Comparison of ENCODE assay signal across 14 cellular contexts in genomic region chr10:72175166-72175565, GRCh38. TPM values are rescaled to one million over a fixed set of nuclear protein-coding genes. Genes with fewer than 3 reads are reported as not detected.
DNase-seq lines count a peak whose midpoint lies in the region; ATAC-seq and TF ChIP-seq lines count a peak whose summit lies in the region.
"Had no signal": no experiment of that assay in that cellular context is flagged by ENCODE, and none has a peak within 500 bp of the region (broad histone marks: within the 10 kb centered on the region; RNA-seq: fewer than 3 reads in every experiment).

No MANE protein-coding gene starts in this region.

- H3K79me2 ChIP-seq in Karpas-422 (ENCODE audit: low read length): no peaks in the 10 kb centered on the region
- no peaks in the 10 kb centered on the region for H3K79me2 ChIP-seq in H9 (ENCODE audit: insufficient read depth, low read length)

- H3K56ac ChIP-seq in H9 (ENCODE audit: insufficient read length, low read depth, low read length): no peak overlapping the region

- H2BK20ac ChIP-seq in H9 (ENCODE audit: low read depth, low read length, poor library complexity, severe bottlenecking): no peak overlapping the region

- no peaks in the 10 kb centered on the region for H3K9me3 Mint-ChIP-seq in H9
- H3K9me3 Mint-ChIP-seq: dendritic cell treated with granulocyte-macrophage colony-stimulating factor and Interleukin-4, amounts not matched to agents 40 ng/mL and 50 ng/mL, for 4 days had no signal

- no peak overlapping the region for H2AK5ac ChIP-seq in H9 (ENCODE audit: insufficient read length, low read length)

- WGBS in H9 (ENCODE audit: extremely low coverage, insufficient read length, low lambda C conversion rate): no CpG with 5 or more reads among the region's 1 CpG
- WGBS in suprapubic skin: 51% methylated on average over 1 of the region's 1 CpG

- no peak overlapping the region for H3K23ac ChIP-seq in H9 (ENCODE audit: insufficient read length, low read depth, low read length)

- H3K27ac ChIP-seq in Karpas-422 (ENCODE audit: low read length) (peak overlapping the region; percentile 90), brain microvascular endothelial cell (peak overlapping the region; percentile 43), H9 (ENCODE audit: insufficient read length, low read depth, low read length) (no peak overlapping the region), suprapubic skin (no peak overlapping the region)
- H3K27ac ChIP-seq: KMS-11, SJCRH30, uterus had no signal

- no peak overlapping the region for H3T11ph ChIP-seq in H9 (ENCODE audit: low read length)

- H4K20me1 ChIP-seq in Karpas-422 (ENCODE audit: insufficient read depth, low read depth, low read length) (no peaks in the 10 kb centered on the region), H9 (ENCODE audit: control insufficient read depth, insufficient read depth, insufficient read length) (no peaks in the 10 kb centered on the region)

- no peaks in the 10 kb centered on the region; a peak in 1 of 4 replicates for H3K4me1 Mint-ChIP-seq in H9

- H2BK15ac ChIP-seq in H9 (ENCODE audit: low read depth, low read length): no peak overlapping the region

- peak overlapping the region; percentile 58 for H3K4me2 ChIP-seq in Karpas-422 (ENCODE audit: low read depth, low read length, poor library complexity, severe bottlenecking)
- no peak overlapping the region for H3K4me2 ChIP-seq in H9 (ENCODE audit: insufficient read depth, insufficient read length, low read length)
- H3K4me2 ChIP-seq: KMS-11 had no signal

- ATAC-seq in HG02610 (IDR thresholded peaks at IDR 0.05; ENCODE audit: unreplicated experiment) (no peak), GM19455 (IDR thresholded peaks at IDR 0.05; ENCODE audit: unreplicated experiment) (no peak)

- in situ Hi-C loops in brain microvascular endothelial cell (cut with HindIII; ENCODE audit: low pct_ligation_motif_present, low sequenced_read_pairs): no loop called here

- no peak overlapping the region for H2BK120ac ChIP-seq in H9 (ENCODE audit: low read depth, low read length, poor library complexity, severe bottlenecking)

- no peaks in the 10 kb centered on the region for H3K27me3 ChIP-seq in Karpas-422 (ENCODE audit: low read length)
- H3K27me3 ChIP-seq in brain microvascular endothelial cell (replicated peaks): no peaks in the 10 kb centered on the region
- H3K27me3 ChIP-seq in H9 (ENCODE audit: insufficient read depth, low read length): no peaks in the 10 kb centered on the region
- no peaks in the 10 kb centered on the region for H3K27me3 ChIP-seq in suprapubic skin
- H3K27me3 ChIP-seq: SJCRH30, uterus had no signal

- 0 out of 2 replicates have a peak, but pooled peaks cover 8% of the 10 kb centered on the region for H3K36me3 ChIP-seq in Karpas-422 (ENCODE audit: insufficient read depth, low read length)
- H3K36me3 ChIP-seq in brain microvascular endothelial cell (replicated peaks): peaks cover 7% of the 10 kb centered on the region
- H3K36me3 ChIP-seq in suprapubic skin: peaks cover 12% of the 10 kb centered on the region
- H3K36me3 ChIP-seq: uterus had no signal

- H4K5ac ChIP-seq in H9 (ENCODE audit: insufficient read length, low read depth, low read length): no peak overlapping the region

- no peaks in the 10 kb centered on the region for H3K79me1 ChIP-seq in H9 (ENCODE audit: insufficient read depth, low read depth, low read length, poor library complexity, severe bottlenecking)

- no peak for TF ChIP-seq POLR2A in suprapubic skin (IDR thresholded peaks at IDR 0.05)

- no peak overlapping the region for H3K4ac ChIP-seq in H9 (ENCODE audit: low read depth, low read length)

- H3K4me3 Mint-ChIP-seq in H9: no peak overlapping the region
- H3K4me3 Mint-ChIP-seq: dendritic cell treated with granulocyte-macrophage colony-stimulating factor and Interleukin-4, amounts not matched to agents 40 ng/mL and 50 ng/mL, for 4 days had no signal

- TF ChIP-seq CTCF in brain microvascular endothelial cell (IDR thresholded peaks at IDR 0.05; ENCODE audit: low read depth, low read length, missing control alignments): no peak
- TF ChIP-seq CTCF in H9 (conservative IDR thresholded peaks at IDR 0.05): no peak
- TF ChIP-seq CTCF in suprapubic skin (IDR thresholded peaks at IDR 0.05): no peak

- H3K27me3 Mint-ChIP-seq in H9 (ENCODE audit: low read depth): no peaks in the 10 kb centered on the region
- H3K27me3 Mint-ChIP-seq: dendritic cell treated with granulocyte-macrophage colony-stimulating factor and Interleukin-4, amounts not matched to agents 40 ng/mL and 50 ng/mL, for 4 days had no signal

- no peak for TF ChIP-seq EP300 in suprapubic skin (IDR thresholded peaks at IDR 0.05)

- H3K4me3 ChIP-seq in Karpas-422 (ENCODE audit: low read length) (peak overlapping the region; percentile 26), brain microvascular endothelial cell (ENCODE audit: low read depth, low read length) (no peak overlapping the region), suprapubic skin (no peak overlapping the region)
- H3K4me3 ChIP-seq: SJCRH30, uterus had no signal

- H3K4me1 ChIP-seq in Karpas-422 (ENCODE audit: low read length): peaks cover 41% of the 10 kb centered on the region
- no peaks in the 10 kb centered on the region for H3K4me1 ChIP-seq in H9 (ENCODE audit: insufficient read depth, low read length)
- H3K4me1 ChIP-seq in suprapubic skin: peaks cover 4% of the 10 kb centered on the region
- H3K4me1 ChIP-seq: SJCRH30, uterus had no signal

- H4K8ac ChIP-seq in H9 (replicated peaks; ENCODE audit: insufficient read length, low read depth, low read length): no peak overlapping the region

- H3K9me3 ChIP-seq in Karpas-422 (ENCODE audit: low read length) (no peaks in the 10 kb centered on the region), H9 (ENCODE audit: control insufficient read depth, low read depth, low read length) (no peaks in the 10 kb centered on the region), suprapubic skin (no peaks in the 10 kb centered on the region)
- H3K9me3 ChIP-seq: SJCRH30, uterus had no signal

- H3K14ac ChIP-seq in H9 (ENCODE audit: insufficient read depth, low read length): no peak overlapping the region

- peak overlapping the region; percentile 39 for H3K9ac ChIP-seq in Karpas-422 (ENCODE audit: low read length)
- H3K9ac ChIP-seq in H9 (ENCODE audit: extremely low read depth, insufficient read length, low read length): no peak overlapping the region
- H3K9ac ChIP-seq: KMS-11 had no signal

- peak; percentile 31 for DNase-seq in GDM1 (lab: John Stamatoyannopoulos, UW)
- DNase-seq in Karpas-422: peak; percentile 80
- DNase-seq in brain microvascular endothelial cell: peak; percentile 18
- peak; percentile 55 for DNase-seq in iris pigment epithelial cell (ENCODE audit: low read depth)
- DNase-seq in H9: no peak
- DNase-seq in suprapubic skin (ENCODE audit: low spot score in 2 of 2): no peak
- DNase-seq: activated CD4-positive, alpha-beta T cell treated with anti-CD3 and anti-CD28 coated beads for 1 hour; NCI-H446 treated with DMSO at 0.1 percent for 48 hours; SJCRH30; uterus had no signal

- no peak overlapping the region for H4K91ac ChIP-seq in H9 (ENCODE audit: insufficient read length, low read depth, low read length)

- H2AFZ ChIP-seq in Karpas-422 (ENCODE audit: low read length) (0 out of 2 replicates have a peak overlapping the region, but pooled peaks have one; percentile 2), H9 (ENCODE audit: low read length) (no peak overlapping the region)

- H3K23me2 ChIP-seq in H9 (ENCODE audit: insufficient read length, low read depth, low read length, poor library complexity, severe bottlenecking): no peaks in the 10 kb centered on the region

- no peak overlapping the region for H3K18ac ChIP-seq in H9 (ENCODE audit: insufficient read length, low read depth, low read length)

- H2BK12ac ChIP-seq in H9 (ENCODE audit: insufficient read length, low read depth, low read length): no peak overlapping the region

- no peak overlapping the region for H2BK5ac ChIP-seq in H9 (ENCODE audit: insufficient read length, low read length)

- peaks cover 0 to 18% (median 0%) of the 10 kb centered on the region in 3 experiments; a peak in 2 of 7 replicates for H3K36me3 Mint-ChIP-seq in H9 (ENCODE audit: insufficient read depth in 1 of 3, low read depth in 3 of 3)

- no peaks in the 10 kb centered on the region for H3K9me2 ChIP-seq in Karpas-422 (replicated peaks; ENCODE audit: insufficient read depth, low read length)

- H3K27ac Mint-ChIP-seq in H9: no peak overlapping the region
- H3K27ac Mint-ChIP-seq: dendritic cell treated with granulocyte-macrophage colony-stimulating factor and Interleukin-4, amounts not matched to agents 40 ng/mL and 50 ng/mL, for 4 days had no signal

RNA-seq across cellular contexts. Expression of gene ANAPC16, which starts 40.6 kb away (rescaled TPM):
- total RNA-seq in Karpas-422 (2014; rRNA removed; shearing (Covaris generic); ENCODE audit: low replicate concordance): 90.4 and 129 TPM in 2 replicates
- total RNA-seq in H9 (2021) (66.6 and 73.8 TPM in 2 replicates), suprapubic skin (10 to 100 TPM; 57.0 to 83.2 (median 69.3) TPM)

RNA-seq across cellular contexts. Expression of gene ASCC1, which starts 40.9 kb away (rescaled TPM):
- 26.0 and 27.8 TPM in 2 replicates for total RNA-seq in Karpas-422 (2014; rRNA removed; shearing (Covaris generic); ENCODE audit: low replicate concordance)
- total RNA-seq in H9 (2021) (36.9 and 41.2 TPM in 2 replicates), suprapubic skin (10 to 100 TPM; 20.2 to 31.7 (median 21.2) TPM)

Comparison
In these comparisons a context has a peak if more than half of its experiments do, and no peak if none do; other contexts are left out.
1. DNase-seq: peak in GDM1 (single experiment), Karpas-422 (single experiment), brain microvascular endothelial cell (single experiment) and iris pigment epithelial cell (single experiment); none in H9 (single experiment) and suprapubic skin (0 of 2).
2. H3K27ac ChIP-seq: peak in Karpas-422 (single experiment) and brain microvascular endothelial cell (single experiment); none in H9 (single experiment) and suprapubic skin (single experiment).